Comparison of ENCODE assay signal across 21 cellular contexts in genomic region chrX:67725471-67725870, GRCh38.
DNase-seq lines count a peak whose midpoint lies in the region; ATAC-seq and TF ChIP-seq lines count a peak whose summit lies in the region.
"Had no signal": no experiment of that assay in that cellular context is flagged by ENCODE, and none has a peak within 500 bp of the region (broad histone marks: within the 10 kb centered on the region; RNA-seq: fewer than 3 reads in every experiment).

No MANE protein-coding gene starts in this region.

- H3K4me1 ChIP-seq in gastrocnemius medialis = peaks cover 21 to 37% of the 10 kb centered on the region in 2 donors
- H3K4me1 ChIP-seq: BE2C, Caco-2, Peyer's patch had no signal

- peak overlapping the region; percentile 20; the same call in 1 of the 2 replicates for H3K27ac ChIP-seq in VCaP
- H3K27ac ChIP-seq in gastrocnemius medialis = peak overlapping the region in 3 of 4 donors; percentile 57 to 75 (median 61)
- H3K27ac ChIP-seq in coronary artery = no peak overlapping the region
- H3K27ac ChIP-seq: Peyer's patch had no signal

- no peaks in the 10 kb centered on the region for H3K9me3 ChIP-seq in gastrocnemius medialis
- H3K9me3 ChIP-seq: BE2C, Caco-2, Peyer's patch had no signal

- intact Hi-C loops in gastrocnemius medialis (cut with DNase I; ENCODE audit: low total_unique reads) = no loop called here
- intact Hi-C loops in activated CD4-positive, alpha-beta T cell treated with anti-CD3 and anti-CD28 coated beads for 36 hours (cut with DNase I, micrococcal nuclease) = no loop called here

- no peaks in the 10 kb centered on the region for H3K9me3 Mint-ChIP-seq in activated CD4-positive, alpha-beta T cell treated with anti-CD3 and anti-CD28 coated beads for 36 hours (ENCODE audit: low read depth)

- no peaks in the 10 kb centered on the region for H3K4me1 Mint-ChIP-seq in activated CD4-positive, alpha-beta T cell treated with anti-CD3 and anti-CD28 coated beads for 36 hours

- TF ChIP-seq CTCF in VCaP (conservative IDR thresholded peaks at IDR 0.05) (no peak), gastrocnemius medialis (IDR thresholded peaks at IDR 0.05 in 4 of 5, conservative IDR thresholded peaks at IDR 0.05 in 1 of 5) (no peak), coronary artery (IDR thresholded peaks at IDR 0.05) (no peak)

- H3K4me3 ChIP-seq in gastrocnemius medialis (no peak overlapping the region), coronary artery (no peak overlapping the region)
- H3K4me3 ChIP-seq: Peyer's patch had no signal

- in situ Hi-C loops in gastrocnemius medialis (cut with MboI; ENCODE audit: low sequenced_read_pairs in 4 of 4) = loop anchor here in 1 of 4 donors (10.0 kb wide), 1 partner anchor 369 kb away; no protein-coding TSS in a partner anchor

- H3K27me3 ChIP-seq in gastrocnemius medialis = no peaks in the 10 kb centered on the region
- H3K27me3 ChIP-seq: BE2C, Peyer's patch had no signal

- no peaks in the 10 kb centered on the region for H3K36me3 ChIP-seq in gastrocnemius medialis
- H3K36me3 ChIP-seq: BE2C, Peyer's patch had no signal

- TF ChIP-seq POLR2A in gastrocnemius medialis (IDR thresholded peaks at IDR 0.05) = no peak

- no peaks in the 10 kb centered on the region for H3K36me3 Mint-ChIP-seq in activated CD4-positive, alpha-beta T cell treated with anti-CD3 and anti-CD28 coated beads for 36 hours (ENCODE audit: low read depth)
- H3K36me3 Mint-ChIP-seq: CD4-positive, alpha-beta memory T cell had no signal

- ATAC-seq in gastrocnemius medialis = no peak
- no peak for ATAC-seq in activated CD4-positive, alpha-beta T cell treated with anti-CD3 and anti-CD28 coated beads for 36 hours

- no peak overlapping the region for H3K27ac Mint-ChIP-seq in activated CD4-positive, alpha-beta T cell treated with anti-CD3 and anti-CD28 coated beads for 36 hours
- H3K27ac Mint-ChIP-seq: CD4-positive, alpha-beta memory T cell had no signal

- POLR2A ChIA-PET in activated CD4-positive, alpha-beta T cell treated with anti-CD3 and anti-CD28 coated beads for 36 hours (lab: Charles Lee) = no interaction called here

- CTCF ChIA-PET in activated CD4-positive, alpha-beta T cell treated with anti-CD3 and anti-CD28 coated beads for 36 hours (lab: Charles Lee) = no interaction called here

- H3K27me3 Mint-ChIP-seq in activated CD4-positive, alpha-beta T cell treated with anti-CD3 and anti-CD28 coated beads for 36 hours = no peaks in the 10 kb centered on the region

- DNase-seq in AG20443 (ENCODE audit: low spot score) (peak; percentile 7), GM03348 (ENCODE audit: low spot score) (peak; percentile 8), gastrocnemius medialis (no peak), DMS 273 treated with DMSO at 0.1 percent for 48 hours (lab: John Stamatoyannopoulos, UW) (no peak), coronary artery (ENCODE audit: low spot score) (no peak), NCI-H2029 (lab: John Stamatoyannopoulos, UW) (no peak)
- DNase-seq in activated CD4-positive, alpha-beta T cell treated with anti-CD3 and anti-CD28 coated beads for 36 hours = no peak
- DNase-seq: BE2C; Caco-2; CD4-positive, alpha-beta memory T cell; DND-41; GOT3; IMR-90; NCI-H1417 treated with DMSO at 0.1 percent for 48 hours; NCI-H187; NCI-H2107; NCI-H2227 treated with DMSO at 0.1 percent for 48 hours; NCI-H510A; Peyer's patch; Right ventricle myocardium superior had no signal

- no peak overlapping the region for H3K4me3 Mint-ChIP-seq in activated CD4-positive, alpha-beta T cell treated with anti-CD3 and anti-CD28 coated beads for 36 hours
- H3K4me3 Mint-ChIP-seq: CD4-positive, alpha-beta memory T cell had no signal

Comparison
In these comparisons a context has a peak if more than half of its experiments do, and no peak if none do; other contexts are left out.
1. DNase-seq: peak in AG20443 (single experiment) and GM03348 (single experiment); none in gastrocnemius medialis (0 of 2), DMS 273 treated with DMSO at 0.1 percent for 48 hours (single experiment), coronary artery (single experiment), activated CD4-positive, alpha-beta T cell treated with anti-CD3 and anti-CD28 coated beads for 36 hours (single experiment) and NCI-H2029 (single experiment).
2. H3K27ac ChIP-seq: peak in VCaP (single experiment) and gastrocnemius medialis (3 of 4); none in coronary artery (0 of 2).